In genomic region chr17:9054146-9054545, GRCh38 we compare ENCODE assay signal across 19 cellular contexts. TPM values are rescaled to one million over a fixed set of nuclear protein-coding genes. Genes with fewer than 3 reads are reported as not detected.
DNase-seq lines count a peak whose midpoint lies in the region; ATAC-seq, FAIRE-seq and TF ChIP-seq lines count a peak whose summit lies in the region.
"Had no signal": no experiment of that assay in that cellular context is flagged by ENCODE, and none has a peak within 500 bp of the region (broad histone marks: within the 10 kb centered on the region; RNA-seq: fewer than 3 reads in every experiment).

No MANE protein-coding gene starts in this region.

- H3K27ac ChIP-seq in right atrium auricular region (peak overlapping the region in 1 of 2 donors; percentile 34), iPS-20b (ENCODE audit: low read length) (no peak overlapping the region), brain microvascular endothelial cell (no peak overlapping the region)
- H3K27ac ChIP-seq: C4-2B had no signal

- H3K36me3 ChIP-seq in right atrium auricular region, result no peaks in the 10 kb centered on the region
- no peaks in the 10 kb centered on the region for H3K36me3 ChIP-seq in iPS-20b (ENCODE audit: insufficient read depth, low read depth, low read length)
- H3K36me3 ChIP-seq in brain microvascular endothelial cell (replicated peaks), result no peaks in the 10 kb centered on the region

- H3K4me1 ChIP-seq in right atrium auricular region (peaks cover 0 to 16% of the 10 kb centered on the region in 2 donors), iPS-20b (ENCODE audit: insufficient read depth, low read length) (peaks cover 24% of the 10 kb centered on the region)

- in situ Hi-C loops in brain microvascular endothelial cell (cut with HindIII; ENCODE audit: low pct_ligation_motif_present, low sequenced_read_pairs), result no loop called here

- H3K27me3 ChIP-seq in right atrium auricular region, result no peaks in the 10 kb centered on the region
- H3K27me3 ChIP-seq in iPS-20b (ENCODE audit: insufficient read depth, low read length), result peaks cover 65% of the 10 kb centered on the region
- no peaks in the 10 kb centered on the region for H3K27me3 ChIP-seq in brain microvascular endothelial cell (replicated peaks)

- intact Hi-C loops in Right ventricle myocardium superior (cut with DNase I), result no loop called here

- TF ChIP-seq CTCF in right atrium auricular region (IDR thresholded peaks at IDR 0.05) (no peak), brain microvascular endothelial cell (IDR thresholded peaks at IDR 0.05; ENCODE audit: low read depth, low read length, missing control alignments) (no peak)

- FAIRE-seq in frontal cortex (lab: Jason Lieb, UNC), result no peak
- FAIRE-seq: A204.1, HTR-8/SVneo had no signal

- H3K4me3 ChIP-seq in right atrium auricular region (no peak overlapping the region), iPS-20b (ENCODE audit: low read length) (peak overlapping the region; percentile 57), brain microvascular endothelial cell (ENCODE audit: low read depth, low read length) (no peak overlapping the region)

- no peak for ATAC-seq in Right ventricle myocardium superior (ENCODE audit: poor library complexity)
- ATAC-seq in GM19467 (IDR thresholded peaks at IDR 0.05; ENCODE audit: unreplicated experiment), result no peak
- ATAC-seq: PC-3 had no signal

- peak overlapping the region; percentile 47; the same call in 1 of the 2 replicates for H3K9ac ChIP-seq in iPS-20b (ENCODE audit: low read depth, low read length)

- DNase-seq in right atrium auricular region (ENCODE audit: low spot score) (peak; percentile 44), Right ventricle myocardium superior (no peak), ecto neural progenitor cell (ENCODE audit: low spot score) (peak; percentile 66), dermis blood vessel endothelial cell (no peak), brain microvascular endothelial cell (no peak), frontal cortex (ENCODE audit: low spot score in 2 of 2) (no peak)
- DNase-seq: DMS153, EL, KBM-7, NCI-H1048, NCI-H2107, NCI-H226, NCI-H526, PC-3 had no signal

- H3K9me3 ChIP-seq in right atrium auricular region, result no peaks in the 10 kb centered on the region
- H3K9me3 ChIP-seq in iPS-20b (ENCODE audit: insufficient read depth, low read depth, low read length), result no peaks in the 10 kb centered on the region

RNA-seq across cellular contexts. Expression of gene NTN1, which starts 32.8 kb away (rescaled TPM):
- total RNA-seq in right atrium auricular region (100 to 1,000 TPM; 142 to 163 TPM), Right ventricle myocardium superior (19.4 TPM), dermis blood vessel endothelial cell (0.68 and 0.84 TPM in 2 replicates), frontal cortex (6.5 TPM)

Comparison
In these comparisons a context has a peak if more than half of its experiments do, and no peak if none do; other contexts are left out.
1. DNase-seq: peak in right atrium auricular region (single experiment) and ecto neural progenitor cell (single experiment); none in Right ventricle myocardium superior (single experiment), dermis blood vessel endothelial cell (single experiment), brain microvascular endothelial cell (single experiment) and frontal cortex (0 of 2).